22 cellular contexts compared by ENCODE assay signal in the genomic region with DNA sequence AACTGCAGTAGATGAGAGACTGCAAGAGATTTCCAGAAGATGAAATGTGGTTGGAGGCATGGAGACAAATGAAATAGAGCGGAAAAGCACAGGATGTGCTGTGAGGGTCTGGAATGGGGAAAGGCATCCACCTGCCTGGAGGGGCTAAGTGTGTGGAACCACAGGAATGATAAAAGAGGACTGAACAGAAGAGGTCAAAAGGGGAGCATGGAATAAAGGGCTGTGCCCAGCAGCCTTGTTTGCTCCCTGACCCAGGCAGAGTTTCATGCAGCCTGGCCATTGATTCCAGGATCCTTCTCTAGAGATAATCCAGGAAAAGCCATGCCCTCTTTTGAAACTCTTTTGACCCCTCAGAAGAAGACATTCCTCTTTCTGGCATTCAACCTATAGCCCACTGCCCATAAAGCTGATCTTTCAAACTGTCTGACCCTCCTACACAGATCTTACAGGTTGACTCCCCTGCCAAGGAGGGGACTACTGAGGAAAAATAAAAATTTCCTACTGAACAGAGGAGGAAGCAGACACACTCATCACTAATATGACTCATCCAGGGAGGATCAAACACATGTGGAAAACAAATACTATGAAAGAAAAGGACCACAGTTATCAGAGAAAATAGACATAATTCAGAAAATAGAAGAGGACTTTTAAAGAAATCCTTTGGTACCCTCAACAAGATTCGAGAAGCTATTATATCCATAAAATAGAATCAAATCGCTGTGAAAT.
DNase-seq lines count a peak whose midpoint lies in the region; ATAC-seq, FAIRE-seq and TF ChIP-seq lines count a peak whose summit lies in the region.
"Had no signal": no experiment of that assay in that cellular context is flagged by ENCODE, and none has a peak within 500 bp of the region (broad histone marks: within the 10 kb centered on the region; RNA-seq: fewer than 3 reads in every experiment).

No MANE protein-coding gene starts in this region.

- H3K4ac ChIP-seq in H1 (replicated peaks; ENCODE audit: insufficient read length, low read depth, low read length): no peak overlapping the region

- H4K20me1 ChIP-seq in OCI-LY1 (ENCODE audit: insufficient read depth, low read length) (no peaks in the 10 kb centered on the region), H1 (replicated peaks in 1 of 2; ENCODE audit: control insufficient read depth in 1 of 2, insufficient read depth in 2 of 2, low read length in 2 of 2) (no peaks in the 10 kb centered on the region)

- H2AFZ ChIP-seq in OCI-LY1 (ENCODE audit: low read length): no peak overlapping the region
- H2AFZ ChIP-seq in H1 (ENCODE audit: low read length): 0 out of 2 replicates have a peak overlapping the region, but pooled peaks have one; percentile 63
- H2AFZ ChIP-seq: GM23338 had no signal

- H3K27me3 Mint-ChIP-seq in natural killer cell treated with Interleukin-12 subunit alpha and Interleukin-12 subunit beta and Interleukin-15 and Interleukin-18, amount 100 ng/mL, for 72 hours: peaks cover 8% of the 10 kb centered on the region in 2 donors

- no peak for TF ChIP-seq RAD21 in H1 (IDR thresholded peaks at IDR 0.05 in 1 of 2, conservative IDR thresholded peaks at IDR 0.05 in 1 of 2; ENCODE audit: low read depth in 2 of 2, low read length in 2 of 2)

- no peak overlapping the region for H2BK15ac ChIP-seq in H1 (ENCODE audit: low read length)

- no peak overlapping the region for H3K4me3 ChIP-seq in OCI-LY1 (ENCODE audit: low read depth, low read length, poor library complexity, severe bottlenecking)
- no peak overlapping the region for H3K4me3 ChIP-seq in H1 (ENCODE audit: extremely low read depth in 1 of 4, insufficient read depth in 2 of 4, low read depth in 3 of 4, low read length in 4 of 4)
- H3K4me3 ChIP-seq in mucosa of descending colon: no peak overlapping the region
- H3K4me3 ChIP-seq: A549, GM23338 had no signal

- no peak overlapping the region for H3K23ac ChIP-seq in H1 (ENCODE audit: insufficient read length)

- peak; percentile 31 for ATAC-seq in mucosa of descending colon
- ATAC-seq in natural killer cell treated with Interleukin-12 subunit alpha and Interleukin-12 subunit beta and Interleukin-15 and Interleukin-18, amount 100 ng/mL, for 72 hours: no peak
- no peak for ATAC-seq in GM21737 (IDR thresholded peaks at IDR 0.05; ENCODE audit: unreplicated experiment)
- ATAC-seq: A549, GM23338, PC-3, SK-N-SH treated with all-trans-retinoic acid at 6 μM for 48 hours had no signal

- H3K4me1 Mint-ChIP-seq in natural killer cell treated with Interleukin-12 subunit alpha and Interleukin-12 subunit beta and Interleukin-15 and Interleukin-18, amount 100 ng/mL, for 72 hours (ENCODE audit: low read depth in 2 of 2): no peaks in the 10 kb centered on the region
- H3K4me1 Mint-ChIP-seq: B cell had no signal

- no peak overlapping the region for H3K9ac ChIP-seq in OCI-LY1 (ENCODE audit: low read length)
- H3K9ac ChIP-seq in H1 (replicated peaks in 1 of 4; ENCODE audit: extremely low read depth in 1 of 4, low read depth in 3 of 4, low read length in 3 of 4): no peak overlapping the region

- H3K4me2 ChIP-seq in OCI-LY1 (ENCODE audit: low read length) (no peak overlapping the region), H1 (ENCODE audit: insufficient read depth in 1 of 2, low read depth in 2 of 2, low read length in 2 of 2) (no peak overlapping the region)
- H3K4me2 ChIP-seq: A549, GM23338 had no signal

- WGBS in H1 (ENCODE audit: extremely low coverage in 1 of 2, insufficient coverage in 1 of 2, insufficient read length in 1 of 2, insufficient replicate concordance in 2 of 2, low coverage in 1 of 2, low lambda C conversion rate in 2 of 2, missing lambda C conversion rate in 1 of 2), 2 experiments: 97% methylated on average over 3 of the region's 3 CpGs; no CpG with 5 or more reads in 1 of the 2 experiments

- H3K4me1 ChIP-seq in OCI-LY1 (ENCODE audit: insufficient read depth, low read length, severe bottlenecking) (peaks cover 63% of the 10 kb centered on the region), H1 (replicated peaks in 1 of 4; ENCODE audit: control insufficient read depth in 3 of 4, insufficient read depth in 4 of 4, low read length in 3 of 4) (no peaks in the 10 kb centered on the region), mucosa of descending colon (ENCODE audit: low read depth) (no peaks in the 10 kb centered on the region)
- H3K4me1 ChIP-seq: A549 had no signal

- H3K36me3 ChIP-seq in OCI-LY1 (ENCODE audit: insufficient read depth, low read length) (no peaks in the 10 kb centered on the region), H1 (ENCODE audit: control insufficient read depth in 2 of 4, insufficient read depth in 4 of 4, low read length in 3 of 4) (no peaks in the 10 kb centered on the region), mucosa of descending colon (ENCODE audit: low read depth) (no peaks in the 10 kb centered on the region)

- H3K18ac ChIP-seq in H1 (ENCODE audit: extremely low read depth, low read length): no peak overlapping the region

- no peak overlapping the region for H2BK20ac ChIP-seq in H1 (ENCODE audit: low read length)

- no peak overlapping the region for H2BK120ac ChIP-seq in H1 (replicated peaks; ENCODE audit: low read depth, low read length)

- H3K79me1 ChIP-seq in H1 (ENCODE audit: low read depth, low read length): no peaks in the 10 kb centered on the region

- H2BK12ac ChIP-seq in H1 (ENCODE audit: low read depth, low read length): no peak overlapping the region

- H3K9me2 ChIP-seq in OCI-LY1 (ENCODE audit: low read depth, low read length): no peaks in the 10 kb centered on the region

- no peaks in the 10 kb centered on the region for H3K36me3 Mint-ChIP-seq in natural killer cell treated with Interleukin-12 subunit alpha and Interleukin-12 subunit beta and Interleukin-15 and Interleukin-18, amount 100 ng/mL, for 72 hours

- no peak overlapping the region for H2BK5ac ChIP-seq in H1 (ENCODE audit: low read depth, low read length)

- no peak for FAIRE-seq in H1 (lab: Jason Lieb, UNC)
- no peak for FAIRE-seq in urothelium cell line (lab: Jason Lieb, UNC)
- FAIRE-seq: A549, D721Med, GM12891 had no signal

- no peak overlapping the region for H3K56ac ChIP-seq in H1 (replicated peaks; ENCODE audit: insufficient read length, low read depth, low read length)

- H3K79me2 ChIP-seq in OCI-LY1 (ENCODE audit: insufficient read depth, low read length): no peaks in the 10 kb centered on the region
- no peaks in the 10 kb centered on the region for H3K79me2 ChIP-seq in H1 (ENCODE audit: control insufficient read depth in 1 of 2, insufficient read depth in 2 of 2, low read length in 2 of 2)

- no peaks in the 10 kb centered on the region for H3K27me3 ChIP-seq in OCI-LY1 (ENCODE audit: insufficient read depth, low read length)
- no peaks in the 10 kb centered on the region for H3K27me3 ChIP-seq in H1 (replicated peaks in 1 of 4; ENCODE audit: control insufficient read depth in 3 of 4, extremely low read depth in 1 of 4, insufficient read depth in 3 of 4, low read length in 3 of 4)

- no peak overlapping the region for H2AK5ac ChIP-seq in H1 (ENCODE audit: low read depth, low read length)

- H3K9me3 ChIP-seq in OCI-LY1 (ENCODE audit: low read length): 0 out of 2 replicates have a peak, but pooled peaks cover 2% of the 10 kb centered on the region
- no peaks in the 10 kb centered on the region for H3K9me3 ChIP-seq in H1 (ENCODE audit: insufficient read depth in 2 of 2, low read depth in 1 of 2, low read length in 1 of 2)
- no peaks in the 10 kb centered on the region for H3K9me3 ChIP-seq in mucosa of descending colon
- H3K9me3 ChIP-seq: A549 had no signal

- POLR2A ChIA-PET in H1 (lab: Charles Lee; ENCODE audit: partially characterized antibody): no interaction called here

- no peak overlapping the region for H4K8ac ChIP-seq in H1 (ENCODE audit: extremely low read depth, insufficient read depth, low read length)

- no peak overlapping the region for H4K91ac ChIP-seq in H1 (replicated peaks; ENCODE audit: insufficient read length, low read length)

- H3K14ac ChIP-seq in H1 (ENCODE audit: insufficient read length): no peak overlapping the region

- DNase-seq in H1 (ENCODE audit: low read depth in 1 of 2, low spot score in 2 of 2) (no peak), mucosa of descending colon (no peak), urothelium cell line (ENCODE audit: low spot score) (peak; percentile 22)
- no peak for DNase-seq in natural killer cell treated with Interleukin-12 subunit alpha and Interleukin-12 subunit beta and Interleukin-15 and Interleukin-18, amount 100 ng/mL, for 72 hours (ENCODE audit: low spot score)
- no peak for DNase-seq in stimulated activated CD4-positive, alpha-beta T cell treated with anti-CD3 and anti-CD28 coated beads, Interleukin-12 subunit alpha, Interleukin-12 subunit beta, amount 100 ng/mL, for 4 hours
- DNase-seq: DMS79, HCEC 1CT, Kasumi-1, NCI-H1694, NCI-H2081 treated with DMSO at 0.1 percent for 48 hours, NCI-H2171 treated with DMSO at 0.1 percent for 48 hours, NCI-H526, PC-3, RPMI8226 had no signal

- TF ChIP-seq POLR2A in H1 (IDR thresholded peaks at IDR 0.05; ENCODE audit: control extremely low read depth in 1 of 2, low read depth in 2 of 2, low read length in 2 of 2): no peak

- no peak overlapping the region for H3K27ac Mint-ChIP-seq in natural killer cell treated with Interleukin-12 subunit alpha and Interleukin-12 subunit beta and Interleukin-15 and Interleukin-18, amount 100 ng/mL, for 72 hours
- H3K27ac Mint-ChIP-seq: B cell, GM23338 had no signal

- no peaks in the 10 kb centered on the region for H3K9me3 Mint-ChIP-seq in natural killer cell treated with Interleukin-12 subunit alpha and Interleukin-12 subunit beta and Interleukin-15 and Interleukin-18, amount 100 ng/mL, for 72 hours

- peak overlapping the region; percentile 100 for H3K27ac ChIP-seq in OCI-LY1 (ENCODE audit: low read depth, low read length, poor library complexity, severe bottlenecking)
- no peak overlapping the region for H3K27ac ChIP-seq in H1 (ENCODE audit: low read depth, low read length)
- H3K27ac ChIP-seq: A549 had no signal

- H4K5ac ChIP-seq in H1 (ENCODE audit: insufficient read length, low read depth, low read length): no peak overlapping the region

- H3K4me3 Mint-ChIP-seq in natural killer cell treated with Interleukin-12 subunit alpha and Interleukin-12 subunit beta and Interleukin-15 and Interleukin-18, amount 100 ng/mL, for 72 hours: no peak overlapping the region
- H3K4me3 Mint-ChIP-seq: B cell, GM23338 had no signal

- no peak for TF ChIP-seq CTCF in OCI-LY1 (IDR thresholded peaks at IDR 0.05; ENCODE audit: low read length)
- no peak for TF ChIP-seq CTCF in H1 (IDR thresholded peaks at IDR 0.05; ENCODE audit: control extremely low read depth in 1 of 3, insufficient read depth in 1 of 3, low read depth in 1 of 3, low read length in 3 of 3)
- no peak for TF ChIP-seq CTCF in mucosa of descending colon (IDR thresholded peaks at IDR 0.05)

- CTCF ChIA-PET in H1 (lab: Charles Lee; ENCODE audit: partially characterized antibody): interaction anchor here (1.0 kb wide), 1 partner anchor 238 kb away, joined by 3 read pairs; no protein-coding TSS in a partner anchor

- H3F3A ChIP-seq in OCI-LY1 (ENCODE audit: insufficient read depth, low read length): peaks cover 5% of the 10 kb centered on the region

- no peak for TF ChIP-seq EP300 in H1 (IDR thresholded peaks at IDR 0.05; ENCODE audit: borderline replicate concordance in 1 of 2, low read depth in 2 of 2, low read length in 2 of 2)

- H3K23me2 ChIP-seq in H1 (ENCODE audit: low read depth, low read length): no peaks in the 10 kb centered on the region

- intact Hi-C loops in mucosa of descending colon (cut with DNase I, micrococcal nuclease): no loop called here
